ENCODE assay signal across 19 cellular contexts in genomic region chr1:29311352-29312030, GRCh38.
"Had no signal": no experiment of that assay in that cellular context is flagged by ENCODE, and none has a peak within 500 bp of the region (broad histone marks: within the 10 kb centered on the region; RNA-seq: fewer than 3 reads in every experiment).

No MANE protein-coding gene starts in this region.

- H3K27me3 ChIP-seq: brain microvascular endothelial cell, cardiac muscle cell had no signal

- H3K4me3 ChIP-seq: cardiac muscle cell had no signal

- DNase-seq: activated CD4-positive, alpha-beta T cell treated with anti-CD3 and anti-CD28 coated beads for 48 hours; activated CD4-positive, alpha-beta T cell treated with anti-CD3 and anti-CD28 coated beads, Interleukin-2, amount 50 U/mL, for 4 hours; activated CD4-positive, CD25-positive, alpha-beta regulatory T cell treated with anti-CD3 and anti-CD28 coated beads, Interleukin-2, amount 50 U/mL, for 72 hours; activated CD8-positive, alpha-beta memory T cell treated with anti-CD3 and anti-CD28 coated beads, Interleukin-2, amount 50 U/mL, for 48 hours; activated CD8-positive, alpha-beta T cell treated with anti-CD3 and anti-CD28 coated beads, Interleukin-2, amount 10 ng/mL, durations not matched to agents 7 days and 5 days; activated effector memory CD4-positive, alpha-beta T cell treated with Interleukin-2 at 50 U/mL for 16 hours; activated naive CD4-positive, alpha-beta T cell; activated T-cell treated with anti-CD3 and anti-CD28 coated beads, Interleukin-2, amount 50 U/mL, for 1 hour; amygdala; brain microvascular endothelial cell; cerebellar nuclear complex; NCI-H1092; NCI-H1930; NCI-H510A treated with DMSO at 0.1 percent for 48 hours; PC-3; SHP77 treated with DMSO at 0.1 percent for 48 hours had no signal

- H3K4me2 ChIP-seq: KMS-11 had no signal

- H3K9ac ChIP-seq: KMS-11 had no signal

- ATAC-seq: activated CD8-positive, alpha-beta T cell treated with anti-CD3 and anti-CD28 coated beads, Interleukin-2, amount 10 ng/mL, durations not matched to agents 7 days and 5 days; PC-3; WTC11 had no signal

- H3K27ac ChIP-seq: brain microvascular endothelial cell, cardiac muscle cell, KMS-11 had no signal

- H3K36me3 ChIP-seq: brain microvascular endothelial cell, cardiac muscle cell had no signal
